In the genomic region with DNA sequence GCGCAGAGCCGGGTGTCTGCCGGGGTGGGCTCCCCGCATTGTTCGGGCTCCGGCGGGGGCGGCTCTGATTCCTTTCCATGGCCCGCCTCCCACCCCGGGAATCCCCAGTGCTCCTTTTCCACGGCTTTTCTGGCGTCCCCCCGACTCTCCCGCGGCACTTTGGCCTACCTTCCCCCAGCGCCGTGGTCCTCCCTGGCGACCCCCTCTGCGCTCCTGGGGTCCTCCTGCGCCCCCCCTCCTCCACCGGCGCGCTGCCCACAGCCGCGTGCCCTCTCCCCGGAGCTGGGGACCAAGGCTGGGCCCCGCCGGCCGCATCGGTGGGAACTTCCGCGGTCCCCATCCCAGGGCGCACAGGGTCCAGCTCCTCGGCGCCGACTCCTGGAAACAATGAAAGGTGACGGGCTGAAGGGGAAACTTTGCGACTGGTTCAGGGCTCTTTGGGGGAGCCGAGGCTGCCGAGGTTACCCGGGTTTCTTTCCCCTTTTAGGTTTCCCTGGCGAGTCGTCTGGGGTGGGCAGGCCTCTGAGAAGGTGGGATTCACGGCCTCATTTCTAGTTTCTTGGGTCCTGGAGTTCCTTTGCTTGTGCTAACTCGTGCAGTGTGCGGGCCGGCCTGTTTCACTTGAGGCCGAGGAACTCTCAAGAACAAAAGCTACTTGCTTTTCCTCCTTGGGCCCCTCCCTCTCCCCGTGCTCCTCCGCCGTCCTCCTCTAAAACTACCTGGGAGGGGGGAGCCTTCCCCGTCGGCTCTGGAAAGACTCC, we compare ENCODE assay signal across 8 cellular contexts. TPM values are rescaled to one million over a fixed set of nuclear protein-coding genes. Genes with fewer than 3 reads are reported as not detected.
DNase-seq lines count a peak whose midpoint lies in the region; ATAC-seq lines count a peak whose summit lies in the region.

No MANE protein-coding gene starts in this region.

- H3K4me3 ChIP-seq in ectodermal cell (ENCODE audit: insufficient read depth, low read depth, low read length) (peak overlapping the region; percentile 92), mesodermal cell (ENCODE audit: extremely low read depth, insufficient read depth, low read length, poor library complexity, severe bottlenecking) (peak overlapping the region; percentile 95)

- DNase-seq in A172 (ENCODE audit: low spot score) (peak; percentile 57), HCEC 1CT (peak; percentile 50), substantia nigra (lab: John Stamatoyannopoulos, UW) (peak in 27 of 49 donors; percentile 17 to 71 (median 41))
- peak; percentile 13 to 20 for DNase-seq in activated CD4-positive, alpha-beta T cell treated with anti-CD3 and anti-CD28 coated beads, Interleukin-2, amount 50 U/mL, for 24 hours (ENCODE audit: low read depth in 1 of 2, low spot score in 1 of 2)

- H3K27ac ChIP-seq in ectodermal cell (ENCODE audit: insufficient read depth, low read depth, low read length, poor library complexity, severe bottlenecking) (peak overlapping the region; percentile 87), mesodermal cell (ENCODE audit: low read depth, low read length, severe bottlenecking) (peak overlapping the region; percentile 95), substantia nigra (ENCODE audit: low read depth, low read length, poor library complexity, severe bottlenecking) (peak overlapping the region; percentile 94)

- WGBS in ectodermal cell, 2 experiments = 0% methylated on average over 53 of the region's 53 CpGs
- 0% methylated on average over 32 to 37 of the region's 53 CpGs for WGBS in mesodermal cell (ENCODE audit: insufficient coverage in 2 of 2), 2 experiments

- peaks cover 20% of the 10 kb centered on the region for H3K4me1 ChIP-seq in ectodermal cell (ENCODE audit: control insufficient read depth, insufficient read depth, low read length)
- H3K4me1 ChIP-seq in mesodermal cell (ENCODE audit: control insufficient read depth, insufficient read depth, low read length, poor library complexity, severe bottlenecking) = peaks cover 21% of the 10 kb centered on the region

- H3K27me3 ChIP-seq in ectodermal cell (ENCODE audit: control insufficient read depth, insufficient read depth, low read length, poor library complexity, severe bottlenecking) = no peaks in the 10 kb centered on the region

- H3K9me3 ChIP-seq in ectodermal cell (ENCODE audit: control insufficient read depth, low read length) (no peaks in the 10 kb centered on the region), mesodermal cell (ENCODE audit: control insufficient read depth, low read length) (no peaks in the 10 kb centered on the region)

- peaks cover 12% of the 10 kb centered on the region for H3K36me3 ChIP-seq in ectodermal cell (ENCODE audit: control insufficient read depth, insufficient read depth, low read length)
- peaks cover 36% of the 10 kb centered on the region for H3K36me3 ChIP-seq in mesodermal cell (ENCODE audit: control insufficient read depth, insufficient read depth, low read length)

- ATAC-seq in HG03025 (IDR thresholded peaks at IDR 0.05; ENCODE audit: low FRiP score, unreplicated experiment) (no peak), GM21360 (IDR thresholded peaks at IDR 0.05; ENCODE audit: unreplicated experiment) (no peak)

RNA-seq across cellular contexts. Expression of gene TGIF1, which starts 2.2 kb away (rescaled TPM):
- 101 and 103 TPM in 2 replicates for total RNA-seq in A172 (2014; rRNA removed; shearing (Covaris generic))
- polyA plus RNA-seq in ectodermal cell (2013, experiment 1 of 4) = 177 TPM
- 192 TPM for polyA plus RNA-seq in ectodermal cell (2013, experiment 2 of 4)
- 175 TPM for polyA plus RNA-seq in ectodermal cell (2013, experiment 3 of 4)
- 186 TPM for polyA plus RNA-seq in ectodermal cell (2013, experiment 4 of 4)
- 168 TPM for polyA plus RNA-seq in mesodermal cell (2013, experiment 1 of 2)
- 130 TPM for polyA plus RNA-seq in mesodermal cell (2013, experiment 2 of 2)
